In genomic region chr1:183231545-183231944, GRCh38 we compare ENCODE assay signal across 27 cellular contexts. TPM values are rescaled to one million over a fixed set of nuclear protein-coding genes. Genes with fewer than 3 reads are reported as not detected.
"Had no signal": no experiment of that assay in that cellular context is flagged by ENCODE, and none has a peak within 500 bp of the region (broad histone marks: within the 10 kb centered on the region; RNA-seq: fewer than 3 reads in every experiment).

No MANE protein-coding gene starts in this region.

- H3K4me3 ChIP-seq: gastrocnemius medialis, hepatocyte, sigmoid colon, stomach, tibial artery, upper lobe of right lung had no signal

- H3K36me3 ChIP-seq: gastrocnemius medialis, neutrophil, sigmoid colon, stomach, tibial artery, upper lobe of right lung had no signal

- H3K27me3 ChIP-seq: gastrocnemius medialis, hepatocyte, neutrophil, sigmoid colon, stomach, tibial artery, upper lobe of right lung had no signal

- H3K4me2 ChIP-seq: hepatocyte had no signal

- H3K79me2 ChIP-seq: hepatocyte had no signal

- FAIRE-seq: bronchial epithelial cell, colon, small intestine had no signal

- H3K27ac ChIP-seq: gastrocnemius medialis, hepatocyte, neutrophil, tibial artery, upper lobe of right lung had no signal

- H3K9me3 ChIP-seq: gastrocnemius medialis, neutrophil, sigmoid colon, stomach, tibial artery, upper lobe of right lung had no signal

- ATAC-seq: activated CD4-positive, alpha-beta T cell treated with anti-CD3 and anti-CD28 coated beads for 36 hours; activated CD8-positive, alpha-beta memory T cell treated with anti-CD3 and anti-CD28 coated beads, Interleukin-2, amount 10 ng/mL, durations not matched to agents 7 days and 5 days; activated CD8-positive, alpha-beta T cell treated with anti-CD3 and anti-CD28 coated beads, Interleukin-2, amount 10 ng/mL, durations not matched to agents 7 days and 5 days; gastrocnemius medialis; left cardiac atrium; left ventricle myocardium superior; stimulated activated effector memory CD8-positive, alpha-beta T cell treated with anti-CD3 and anti-CD28 coated beads, Interleukin-12 subunit alpha, Interleukin-12 subunit beta, amount 100 ng/mL, for 72 hours; upper lobe of right lung had no signal

- H2AFZ ChIP-seq: hepatocyte had no signal

- DNase-seq: activated CD4-positive, alpha-beta T cell treated with anti-CD3 and anti-CD28 coated beads for 36 hours; activated CD4-positive, CD25-positive, alpha-beta regulatory T cell; activated CD8-positive, alpha-beta memory T cell treated with anti-CD3 and anti-CD28 coated beads, Interleukin-2, amount 10 ng/mL, durations not matched to agents 7 days and 5 days; activated CD8-positive, alpha-beta T cell treated with anti-CD3 and anti-CD28 coated beads, Interleukin-2, amount 10 ng/mL, durations not matched to agents 7 days and 5 days; activated T-cell treated with anti-CD3 and anti-CD28 coated beads, Interleukin-2, amount 50 U/mL, for 48 hours; anterior cingulate cortex; effector CD4-positive, alpha-beta T cell; gastrocnemius medialis; islet precursor cell; left cardiac atrium; left ventricle myocardium superior; naive B cell; nephron progenitor cell; retina; sigmoid colon; small intestine; stimulated activated CD4-positive, alpha-beta T cell treated with anti-CD3 and anti-CD28 coated beads, Interleukin-4, amount 100 ng/mL, for 24 hours; stomach; T-helper 1 cell; tibial artery; upper lobe of right lung had no signal

RNA-seq across cellular contexts. Expression of gene LAMC2, which starts 45.5 kb away (rescaled TPM):
- total RNA-seq: activated CD8-positive, alpha-beta memory T cell treated with anti-CD3 and anti-CD28 coated beads, Interleukin-2, amount 10 ng/mL, durations not matched to agents 7 days and 5 days; activated CD8-positive, alpha-beta T cell treated with anti-CD3 and anti-CD28 coated beads, Interleukin-2, amount 10 ng/mL, durations not matched to agents 7 days and 5 days; activated T-helper 2 cell treated with anti-CD3 and anti-CD28 coated beads, Interferon-gamma antibody, Interleukin-2, Interleukin-4, amounts not matched to agents 10 μg/mL and 5 μg/mL and 100 μg/mL, durations not matched to agents 14 hours and 24 hours and 36 hours had no signal
